ENCODE assay signal across 8 cellular contexts in the genomic region with DNA sequence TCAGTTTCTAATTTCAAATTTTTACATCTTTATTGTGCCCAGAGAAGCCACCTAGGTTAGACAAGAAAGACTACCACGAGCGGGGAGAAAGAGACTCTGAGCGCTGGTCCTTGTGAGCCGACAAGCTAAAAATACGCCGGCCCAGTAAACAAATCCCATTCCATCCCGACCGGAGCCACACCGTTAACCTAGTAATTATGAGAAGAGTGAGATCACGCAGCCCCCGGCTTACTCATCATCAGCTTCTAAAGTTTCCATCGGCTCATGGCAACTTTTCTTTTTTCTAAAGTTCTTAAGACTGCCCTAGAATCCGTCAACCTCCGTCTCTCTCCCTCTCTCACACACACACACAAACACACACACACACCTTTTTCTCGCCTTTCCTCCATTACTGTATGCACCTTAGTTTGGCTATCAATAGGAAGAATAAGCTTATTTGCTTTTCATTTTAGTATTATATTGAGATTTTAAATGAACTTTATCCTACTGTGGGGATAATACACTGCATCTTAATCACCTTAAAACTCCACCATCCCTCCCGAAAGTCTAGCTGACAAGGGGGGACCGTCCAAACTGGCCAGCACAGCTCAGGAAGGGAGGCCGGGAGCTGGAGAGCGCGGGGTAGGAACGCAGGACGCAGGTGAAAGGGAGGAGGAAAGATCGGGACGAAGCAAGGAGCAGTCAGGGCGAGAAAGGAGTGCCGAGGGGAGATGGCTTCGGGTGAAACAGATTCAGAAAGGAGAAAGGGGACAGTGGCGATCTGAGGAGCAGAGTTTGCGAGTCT. TPM values are rescaled to one million over a fixed set of nuclear protein-coding genes. Genes with fewer than 3 reads are reported as not detected.
DNase-seq lines count a peak whose midpoint lies in the region; ATAC-seq and TF ChIP-seq lines count a peak whose summit lies in the region.

No MANE protein-coding gene starts in this region.

- H3K27me3 ChIP-seq in SJSA1 (replicated peaks) = no peaks in the 10 kb centered on the region
- H3K27me3 ChIP-seq in tibial artery = no peaks in the 10 kb centered on the region

- no peaks in the 10 kb centered on the region for H3K9me3 Mint-ChIP-seq in activated naive CD4-positive, alpha-beta T cell treated with anti-CD3 and anti-CD28 coated beads, Interleukin-2, amount 50 U/mL, for 72 hours
- no peaks in the 10 kb centered on the region for H3K9me3 Mint-ChIP-seq in osteocyte (ENCODE audit: unreplicated experiment)

- H3K4me1 Mint-ChIP-seq in osteocyte (ENCODE audit: unreplicated experiment) = peaks cover 30% of the 10 kb centered on the region

- H3K36me3 ChIP-seq in SJSA1 = peaks cover 23% of the 10 kb centered on the region
- H3K36me3 ChIP-seq in tibial artery = peaks cover 0 to 5% (median 3%) of the 10 kb centered on the region in 3 donors

- H3K4me1 ChIP-seq in SJSA1 (replicated peaks) (peaks cover 34% of the 10 kb centered on the region), tibial artery (peaks cover 0 to 49% (median 27%) of the 10 kb centered on the region in 4 donors)

- peak; percentile 68 to 73 for DNase-seq in SJSA1 (ENCODE audit: low read depth in 1 of 2, low spot score in 2 of 2)
- DNase-seq in activated naive CD4-positive, alpha-beta T cell treated with anti-CD3 and anti-CD28 coated beads, Interleukin-2, amount 50 U/mL, for 72 hours (ENCODE audit: low spot score in 2 of 2) = peak; percentile 57 to 66
- DNase-seq in Right ventricle myocardium inferior (ENCODE audit: missing footprints) = no peak
- DNase-seq in osteocyte (ENCODE audit: extremely low spot score, unreplicated experiment) = no peak
- DNase-seq in tibial artery = peak; percentile 71 to 74

- ATAC-seq in GM19043 (IDR thresholded peaks at IDR 0.05; ENCODE audit: low read depth, unreplicated experiment) (peak; percentile 15), HG03558 (IDR thresholded peaks at IDR 0.05; ENCODE audit: extremely low read depth, unreplicated experiment) (peak; percentile 13), Right ventricle myocardium inferior (peak; percentile 33), HG02885 (IDR thresholded peaks at IDR 0.05; ENCODE audit: poor library complexity, unreplicated experiment) (no peak)
- ATAC-seq in activated naive CD4-positive, alpha-beta T cell treated with anti-CD3 and anti-CD28 coated beads, Interleukin-2, amount 50 U/mL, for 72 hours = peak; percentile 79 to 81

- H3K9me3 ChIP-seq in SJSA1 (replicated peaks) = no peaks in the 10 kb centered on the region
- no peaks in the 10 kb centered on the region for H3K9me3 ChIP-seq in tibial artery

- H3K4me3 ChIP-seq in SJSA1 (peak overlapping the region; percentile 78), tibial artery (peak overlapping the region; percentile 82 to 97)

- H3K36me3 Mint-ChIP-seq in activated naive CD4-positive, alpha-beta T cell treated with anti-CD3 and anti-CD28 coated beads, Interleukin-2, amount 50 U/mL, for 72 hours = peaks cover 11 to 28% of the 10 kb centered on the region in 2 donors
- H3K36me3 Mint-ChIP-seq in osteocyte (ENCODE audit: unreplicated experiment) = peaks cover 3% of the 10 kb centered on the region

- H3K27me3 Mint-ChIP-seq in osteocyte (ENCODE audit: unreplicated experiment) = no peaks in the 10 kb centered on the region

- H3K27ac ChIP-seq in SJSA1 (peak overlapping the region; percentile 69), tibial artery (peak overlapping the region; percentile 96 to 98)

- H3K4me3 Mint-ChIP-seq in osteocyte (ENCODE audit: unreplicated experiment) = peak overlapping the region; percentile 99

- peak overlapping the region; percentile 97 to 99 for H3K27ac Mint-ChIP-seq in activated naive CD4-positive, alpha-beta T cell treated with anti-CD3 and anti-CD28 coated beads, Interleukin-2, amount 50 U/mL, for 72 hours
- H3K27ac Mint-ChIP-seq in osteocyte (ENCODE audit: unreplicated experiment) = peak overlapping the region; percentile 96

- TF ChIP-seq CTCF in osteocyte (IDR thresholded peaks at IDR 0.05) (no peak), tibial artery (IDR thresholded peaks at IDR 0.05) (no peak)

- intact Hi-C loops in Right ventricle myocardium inferior (cut with DNase I) (loop anchor here (2.0 to 5.0 kb wide), 2 partner anchors 47 to 57 kb away; a partner anchor contains a TSS), tibial artery (cut with DNase I; ENCODE audit: low total_unique reads) (no loop called here)

RNA-seq across cellular contexts. Expression of a gene that starts 0.7 kb away (rescaled TPM):
- total RNA-seq in SJSA1 (2014; rRNA removed; shearing (Covaris generic)) = 14.2 and 27.2 TPM in 2 replicates
- 10 to 100 TPM; 21.7 to 22.8 TPM for total RNA-seq in activated naive CD4-positive, alpha-beta T cell treated with anti-CD3 and anti-CD28 coated beads, Interleukin-2, amount 50 U/mL, for 72 hours
- total RNA-seq in Right ventricle myocardium inferior = 24.5 TPM
- total RNA-seq in osteocyte = 25.1 and 26.2 TPM in 2 replicates

RNA-seq across cellular contexts. Expression of a gene that starts 57.8 kb away (rescaled TPM):
- total RNA-seq in SJSA1 (2014; rRNA removed; shearing (Covaris generic)) = 52.6 and 54.8 TPM in 2 replicates
- 10 to 100 TPM; 25.0 to 42.4 TPM for total RNA-seq in activated naive CD4-positive, alpha-beta T cell treated with anti-CD3 and anti-CD28 coated beads, Interleukin-2, amount 50 U/mL, for 72 hours
- total RNA-seq in Right ventricle myocardium inferior (49.0 TPM), osteocyte (37.0 and 43.6 TPM in 2 replicates)

Comparison
In these comparisons a context has a peak if more than half of its experiments do, and no peak if none do; other contexts are left out.
1. DNase-seq: peak in SJSA1 (2 of 2), activated naive CD4-positive, alpha-beta T cell treated with anti-CD3 and anti-CD28 coated beads, Interleukin-2, amount 50 U/mL, for 72 hours (2 of 2) and tibial artery (2 of 2); none in Right ventricle myocardium inferior (single experiment) and osteocyte (single experiment).